24 cellular contexts compared by ENCODE assay signal in genomic region chr3:186150234-186150830, GRCh38. TPM values are rescaled to one million over a fixed set of nuclear protein-coding genes. Genes with fewer than 3 reads are reported as not detected.
"Had no signal": no experiment of that assay in that cellular context is flagged by ENCODE, and none has a peak within 500 bp of the region (broad histone marks: within the 10 kb centered on the region; RNA-seq: fewer than 3 reads in every experiment).

No MANE protein-coding gene starts in this region.

- H3K27ac Mint-ChIP-seq: activated CD4-positive, alpha-beta memory T cell treated with anti-CD3 and anti-CD28 coated beads for 36 hours; activated CD4-positive, alpha-beta T cell treated with anti-CD3 and anti-CD28 coated beads for 36 hours; activated naive CD4-positive, alpha-beta T cell treated with anti-CD3 and anti-CD28 coated beads, Interleukin-2, amount 50 U/mL, for 24 hours; brain; effector memory CD8-positive, alpha-beta T cell; naive thymus-derived CD4-positive, alpha-beta T cell; stimulated activated naive CD8-positive, alpha-beta T cell treated with anti-CD3 and anti-CD28 coated beads, Interleukin-15, amount 100 ng/mL, for 72 hours had no signal

- H3K4me2 ChIP-seq: hepatocyte had no signal

- ATAC-seq: effector memory CD8-positive, alpha-beta T cell; mucosa of descending colon; naive thymus-derived CD4-positive, alpha-beta T cell; psoas muscle had no signal

- H3K4me3 Mint-ChIP-seq: activated CD4-positive, alpha-beta memory T cell treated with anti-CD3 and anti-CD28 coated beads for 36 hours; activated CD4-positive, alpha-beta T cell treated with anti-CD3 and anti-CD28 coated beads for 36 hours; activated naive CD4-positive, alpha-beta T cell treated with anti-CD3 and anti-CD28 coated beads, Interleukin-2, amount 50 U/mL, for 24 hours; brain had no signal

- DNase-seq: activated B cell treated with CpG ODN at 0.5 μM for 24 hours; activated CD4-positive, alpha-beta memory T cell treated with anti-CD3 and anti-CD28 coated beads for 36 hours; activated CD4-positive, alpha-beta T cell treated with anti-CD3 and anti-CD28 coated beads for 36 hours; activated gamma-delta T cell; anterior cingulate cortex; dorsolateral prefrontal cortex; effector memory CD8-positive, alpha-beta T cell; glutamatergic neuron; kidney glomerular epithelial cell; mesendoderm; mucosa of descending colon; naive thymus-derived CD4-positive, alpha-beta T cell; ovary; psoas muscle; stimulated activated CD4-positive, alpha-beta T cell treated with anti-CD3 and anti-CD28 coated beads, Interleukin-4, amount 100 ng/mL, for 4 hours; stimulated activated naive CD8-positive, alpha-beta T cell treated with anti-CD3 and anti-CD28 coated beads, Interleukin-15, amount 100 ng/mL, for 72 hours; T1000 had no signal

- H2AFZ ChIP-seq: hepatocyte had no signal

- H3K4me1 Mint-ChIP-seq: brain had no signal

- H3K9me3 ChIP-seq: esophagus muscularis mucosa, mucosa of descending colon, ovary, psoas muscle, right atrium auricular region, tibial nerve had no signal

- H3K4me1 ChIP-seq: esophagus muscularis mucosa, psoas muscle, right atrium auricular region, tibial nerve had no signal

- H3K9me3 Mint-ChIP-seq: activated B cell treated with CpG ODN at 0.5 μM for 24 hours; activated CD4-positive, alpha-beta memory T cell treated with anti-CD3 and anti-CD28 coated beads for 36 hours; activated naive CD4-positive, alpha-beta T cell treated with anti-CD3 and anti-CD28 coated beads, Interleukin-2, amount 50 U/mL, for 24 hours; brain; effector memory CD8-positive, alpha-beta T cell; stimulated activated naive CD8-positive, alpha-beta T cell treated with anti-CD3 and anti-CD28 coated beads, Interleukin-15, amount 100 ng/mL, for 72 hours had no signal

- H3K79me2 ChIP-seq: hepatocyte had no signal

- H3K36me3 ChIP-seq: ovary, right atrium auricular region, tibial nerve had no signal

- H3K36me3 Mint-ChIP-seq: activated CD4-positive, alpha-beta memory T cell treated with anti-CD3 and anti-CD28 coated beads for 36 hours; activated naive CD4-positive, alpha-beta T cell treated with anti-CD3 and anti-CD28 coated beads, Interleukin-2, amount 50 U/mL, for 24 hours; brain; naive thymus-derived CD4-positive, alpha-beta T cell had no signal

- FAIRE-seq: frontal cortex had no signal

- H3K27ac ChIP-seq: esophagus muscularis mucosa, hepatocyte, ovary, psoas muscle, right atrium auricular region, tibial nerve had no signal

- H3K4me3 ChIP-seq: dorsolateral prefrontal cortex, esophagus muscularis mucosa, hepatocyte, mucosa of descending colon, ovary, psoas muscle, right atrium auricular region, tibial nerve had no signal

- H3K27me3 ChIP-seq: dorsolateral prefrontal cortex, esophagus muscularis mucosa, hepatocyte, ovary, right atrium auricular region, tibial nerve had no signal

- H3K27me3 Mint-ChIP-seq: activated B cell treated with CpG ODN at 0.5 μM for 24 hours, brain had no signal

RNA-seq across cellular contexts. Expression of gene ETV5, which starts 41.4 kb away (rescaled TPM):
- polyA plus RNA-seq: naive thymus-derived CD4-positive, alpha-beta T cell had no signal
